2 cellular contexts compared by ENCODE assay signal in the genomic region with DNA sequence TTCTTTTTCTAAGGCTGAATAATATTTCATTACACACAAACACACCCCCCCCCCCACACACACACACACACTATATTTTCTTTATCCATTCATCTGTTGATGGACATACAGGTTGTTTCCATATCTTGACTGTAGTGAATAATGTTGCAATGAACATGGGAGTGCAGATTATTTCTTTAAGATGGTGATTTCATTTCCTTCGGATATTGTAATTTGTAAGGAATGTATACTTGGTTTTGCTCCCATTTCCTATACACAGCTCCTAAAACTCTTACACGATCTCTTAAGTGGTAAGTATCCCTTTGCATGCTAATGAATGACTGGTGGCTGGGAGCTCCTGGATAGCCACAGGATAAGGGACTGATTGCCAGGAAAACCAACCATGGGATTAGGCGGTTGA.
TF ChIP-seq lines count a peak whose summit lies in the region.

No MANE protein-coding gene starts in this region.

TF ChIP-seq in IMR-90, 13 proteins besides CTCF, POLR2A, EP300 and RAD21:
- TF ChIP-seq NFE2L2 (IDR thresholded peaks at IDR 0.05; ENCODE audit: low read depth, low read length) (no peak), CEBPB (IDR thresholded peaks at IDR 0.05; ENCODE audit: low read depth, low read length) (peak; percentile 53; the same call in 1 of the 2 replicates)

TF ChIP-seq in endothelial cell of umbilical vein, 7 proteins besides CTCF, POLR2A, EP300 and RAD21:
- peak; percentile 46 for TF ChIP-seq GATA2 (IDR thresholded peaks at IDR 0.05; ENCODE audit: insufficient read depth, insufficient read length, low read depth, low read length)
- peak; percentile 40 for TF ChIP-seq FOS (IDR thresholded peaks at IDR 0.05; ENCODE audit: borderline replicate concordance, insufficient read depth, low read length)
- TF ChIP-seq, protein P1, sequence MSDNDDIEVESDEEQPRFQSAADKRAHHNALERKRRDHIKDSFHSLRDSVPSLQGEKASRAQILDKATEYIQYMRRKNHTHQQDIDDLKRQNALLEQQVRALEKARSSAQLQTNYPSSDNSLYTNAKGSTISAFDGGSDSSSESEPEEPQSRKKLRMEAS (IDR thresholded peaks at IDR 0.05; ENCODE audit: insufficient read depth, insufficient read length), result no peak
